Comparison of ENCODE assay signal across 8 cellular contexts in the genomic region with DNA sequence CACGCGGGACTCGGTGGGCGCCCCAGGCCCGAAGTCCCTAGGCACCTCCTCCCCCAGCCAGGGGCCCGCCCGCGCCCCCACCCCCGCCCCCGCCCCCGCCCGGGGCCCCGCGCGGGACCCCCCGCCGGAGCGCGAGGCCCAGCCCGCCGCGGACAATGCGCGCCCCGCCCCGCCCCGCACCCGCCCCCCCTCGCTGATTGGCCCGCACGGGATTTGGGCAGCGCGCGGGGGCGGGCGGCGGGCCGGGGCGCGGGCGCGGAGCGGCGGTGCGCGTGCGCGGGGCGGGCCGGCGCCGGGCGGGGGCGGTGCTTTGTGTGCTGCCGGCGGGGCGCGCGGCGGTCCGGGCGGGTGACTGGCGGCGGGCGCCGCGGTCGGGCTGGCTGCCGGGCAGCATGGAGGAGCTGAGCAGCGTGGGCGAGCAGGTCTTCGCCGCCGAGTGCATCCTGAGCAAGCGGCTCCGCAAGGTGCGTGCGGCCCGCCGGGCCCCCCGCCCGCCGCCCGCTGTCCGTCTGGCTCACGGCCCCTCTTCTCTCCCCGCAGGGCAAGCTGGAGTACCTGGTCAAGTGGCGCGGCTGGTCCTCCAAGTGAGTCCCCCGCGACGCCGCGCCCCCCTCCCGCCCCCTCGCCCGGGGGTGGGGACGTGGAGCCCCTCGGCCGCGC. TPM values are rescaled to one million over a fixed set of nuclear protein-coding genes. Genes with fewer than 3 reads are reported as not detected.
A peak's percentile ranks its signal among the peaks of the same experiment; 100 is the strongest.
DNase-seq lines count a peak whose midpoint lies in the region; ATAC-seq, FAIRE-seq and TF ChIP-seq lines count a peak whose summit lies in the region.

A gene (plus strand): TSS at position 305 of the 660 bp plus-strand sequence. CDS start 88 bp downstream, at position 393.

- H3K36me3 ChIP-seq in SK-N-MC (ENCODE audit: insufficient read depth, low read length) = peaks cover 42% of the 10 kb centered on the region
- no peaks in the 10 kb centered on the region for H3K36me3 ChIP-seq in pancreas
- no peaks in the 10 kb centered on the region for H3K36me3 ChIP-seq in tibial artery

- no peak for TF ChIP-seq CTCF in C4-2B (conservative IDR thresholded peaks at IDR 0.05)
- no peak for TF ChIP-seq CTCF in pancreas (IDR thresholded peaks at IDR 0.05)
- no peak for TF ChIP-seq CTCF in tibial artery (IDR thresholded peaks at IDR 0.05)

- H3K4me3 ChIP-seq in Jurkat, Clone E6-1 (ENCODE audit: low read length) = peak within 1 kb of the TSS; percentile 68
- H3K4me3 ChIP-seq in SK-N-MC (peak within 1 kb of the TSS; percentile 96), pancreas (peak within 1 kb of the TSS; percentile 53 to 73 (median 60)), tibial artery (peak within 1 kb of the TSS; percentile 45 to 57)

- ATAC-seq in GM19438 (IDR thresholded peaks at IDR 0.05; ENCODE audit: low read depth, unreplicated experiment) = peak; percentile 64
- ATAC-seq in Right ventricle myocardium superior (ENCODE audit: poor library complexity) = peak; percentile 86
- peak; percentile 77 to 89 (median 84) for ATAC-seq in pancreas

- intact Hi-C loops in Right ventricle myocardium superior (cut with DNase I) = no loop called here
- intact Hi-C loops in pancreas (cut with DNase I) = no loop called here
- intact Hi-C loops in tibial artery (cut with DNase I; ENCODE audit: low total_unique reads) = no loop called here

- H3K27ac ChIP-seq in C4-2B (peak within 1 kb of the TSS; percentile 90), SK-N-MC (peak within 1 kb of the TSS; percentile 89), pancreas (peak within 1 kb of the TSS in 1 of 4 donors; percentile 42), tibial artery (peak within 1 kb of the TSS in 1 of 2 donors; percentile 16)

- DNase-seq in Jurkat, Clone E6-1 (ENCODE audit: low read depth, low spot score) = peak; percentile 21
- DNase-seq in SK-N-MC (ENCODE audit: low read depth, low spot score) = no peak
- peak; percentile 85 for DNase-seq in activated naive CD4-positive, alpha-beta T cell treated with anti-CD3 and anti-CD28 coated beads, Interleukin-2, amount 50 U/mL, for 16 hours
- peak; percentile 85 for DNase-seq in Right ventricle myocardium superior
- DNase-seq in pancreas = peak; percentile 72 to 94 (median 84)
- DNase-seq in tibial artery = peak in 1 of 2 donors; percentile 84

- H3K9me3 ChIP-seq in SK-N-MC (ENCODE audit: low read depth, low read length) (no peaks in the 10 kb centered on the region), pancreas (no peaks in the 10 kb centered on the region), tibial artery (no peaks in the 10 kb centered on the region)

- peak within 1 kb of the TSS; percentile 90 for H3K9ac ChIP-seq in SK-N-MC (ENCODE audit: insufficient read length)

- 0 to 1% methylated on average over 13 to 101 of the region's 101 CpGs for WGBS in pancreas, 2 donors

- peaks cover 0 to 16% (median 9%) of the 10 kb centered on the region in 3 donors for H3K4me1 ChIP-seq in pancreas
- H3K4me1 ChIP-seq in tibial artery = peaks cover 0 to 17% (median 14%) of the 10 kb centered on the region in 4 donors

- H3K27me3 ChIP-seq in pancreas (peaks cover 0 to 7% (median 2%) of the 10 kb centered on the region in 4 donors), tibial artery (peaks cover 6 to 96% of the 10 kb centered on the region in 2 donors)

- FAIRE-seq in pancreas (lab: Jason Lieb, UNC) = no peak

RNA-seq across cellular contexts. Expression of the gene that starts here (rescaled TPM):
- polyA plus RNA-seq in Jurkat, Clone E6-1 (2012; ENCODE audit: insufficient read depth, insufficient read length) = 36.6 TPM
- 4.2 TPM for total RNA-seq in Right ventricle myocardium superior
- 1 to 10 TPM; 1.1 to 3.1 (median 1.8) TPM for total RNA-seq in pancreas
- polyA plus RNA-seq in pancreas = 1 to 10 TPM; 2.6 to 3.2 TPM
